13 cellular contexts compared by ENCODE assay signal in the genomic region with DNA sequence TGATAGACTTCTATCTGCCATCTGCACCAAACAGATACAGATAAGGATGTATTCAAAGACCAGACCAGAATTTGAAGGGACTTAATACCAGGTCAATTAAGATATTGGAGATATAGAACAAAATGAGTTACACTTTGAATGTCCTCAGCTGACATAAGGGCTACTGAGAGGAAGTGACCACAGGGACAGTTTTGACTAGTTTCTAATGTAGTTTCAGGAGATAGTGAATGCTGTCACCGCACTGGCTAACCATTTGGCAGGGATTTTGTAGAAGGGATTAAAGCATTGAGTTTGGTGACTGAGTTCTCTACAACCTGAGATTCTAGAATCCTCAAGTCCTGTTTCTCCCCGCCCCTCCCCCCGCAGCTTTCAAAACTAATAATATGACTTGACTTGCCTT. TPM values are rescaled to one million over a fixed set of nuclear protein-coding genes. Genes with fewer than 3 reads are reported as not detected.
DNase-seq lines count a peak whose midpoint lies in the region; ATAC-seq and TF ChIP-seq lines count a peak whose summit lies in the region.
"Had no signal": no experiment of that assay in that cellular context is flagged by ENCODE, and none has a peak within 500 bp of the region (broad histone marks: within the 10 kb centered on the region; RNA-seq: fewer than 3 reads in every experiment).

No MANE protein-coding gene starts in this region.

- H3K4me1 Mint-ChIP-seq in activated naive CD4-positive, alpha-beta T cell treated with anti-CD3 and anti-CD28 coated beads for 36 hours (ENCODE audit: low read depth) = peaks cover 6% of the 10 kb centered on the region
- H3K4me1 Mint-ChIP-seq in brain = no peaks in the 10 kb centered on the region

- H3K27me3 Mint-ChIP-seq in activated naive CD4-positive, alpha-beta T cell treated with anti-CD3 and anti-CD28 coated beads for 36 hours (ENCODE audit: low read depth) = no peaks in the 10 kb centered on the region
- H3K27me3 Mint-ChIP-seq in brain = no peaks in the 10 kb centered on the region
- H3K27me3 Mint-ChIP-seq: activated CD4-positive, alpha-beta T cell treated with anti-CD3 and anti-CD28 coated beads, Interleukin-2, amount 10 ng/mL, durations not matched to agents 7 days and 5 days had no signal

- intact Hi-C loops in activated naive CD4-positive, alpha-beta T cell treated with anti-CD3 and anti-CD28 coated beads for 36 hours (cut with micrococcal nuclease) = no loop called here

- peak; percentile 55 for ATAC-seq in HG03196 (IDR thresholded peaks at IDR 0.05; ENCODE audit: unreplicated experiment)
- ATAC-seq in stimulated activated naive CD8-positive, alpha-beta T cell treated with anti-CD3 and anti-CD28 coated beads, Interleukin-15, Interleukin-2, amounts not matched to agents 100 U/mL and 50 U/mL, for 24 hours = peak; percentile 14

- no peak for DNase-seq in activated naive CD4-positive, alpha-beta T cell treated with anti-CD3 and anti-CD28 coated beads for 36 hours
- DNase-seq in activated naive CD4-positive, alpha-beta T cell treated with anti-CD3 and anti-CD28 coated beads, Interleukin-2, amount 50 U/mL, for 16 hours = no peak
- DNase-seq in stimulated activated naive CD8-positive, alpha-beta T cell treated with anti-CD3 and anti-CD28 coated beads, Interleukin-15, Interleukin-2, amounts not matched to agents 100 U/mL and 50 U/mL, for 24 hours = no peak
- DNase-seq in NCI-H446 treated with DMSO at 0.1 percent for 48 hours (lab: John Stamatoyannopoulos, UW) = no peak
- no peak for DNase-seq in NCI-H524 treated with DMSO at 0.1 percent for 48 hours (lab: John Stamatoyannopoulos, UW)
- no peak for DNase-seq in NCI-H2171 treated with DMSO at 0.1 percent for 48 hours (lab: John Stamatoyannopoulos, UW)
- DNase-seq: activated CD4-positive, alpha-beta T cell treated with anti-CD3 and anti-CD28 coated beads, Interleukin-2, amount 10 ng/mL, durations not matched to agents 7 days and 5 days; cortex of kidney; PC-9; posterior cingulate gyrus; T-helper 1 cell had no signal

- H3K36me3 Mint-ChIP-seq in activated naive CD4-positive, alpha-beta T cell treated with anti-CD3 and anti-CD28 coated beads for 36 hours (ENCODE audit: low read depth) = peaks cover 39% of the 10 kb centered on the region
- peaks cover 74% of the 10 kb centered on the region for H3K36me3 Mint-ChIP-seq in brain

- CTCF ChIA-PET in activated naive CD4-positive, alpha-beta T cell treated with anti-CD3 and anti-CD28 coated beads for 36 hours (lab: Charles Lee) = interaction anchor here (1.3 to 4.4 kb wide), 2 partner anchors 10 kb away, joined by 3 to 19 read pairs; no protein-coding TSS in a partner anchor

- H3K4me3 Mint-ChIP-seq in activated naive CD4-positive, alpha-beta T cell treated with anti-CD3 and anti-CD28 coated beads for 36 hours = no peak overlapping the region
- no peak overlapping the region for H3K4me3 Mint-ChIP-seq in brain
- H3K4me3 Mint-ChIP-seq: activated CD4-positive, alpha-beta T cell treated with anti-CD3 and anti-CD28 coated beads, Interleukin-2, amount 10 ng/mL, durations not matched to agents 7 days and 5 days had no signal

- H3K9me3 Mint-ChIP-seq in activated naive CD4-positive, alpha-beta T cell treated with anti-CD3 and anti-CD28 coated beads for 36 hours = no peaks in the 10 kb centered on the region
- no peaks in the 10 kb centered on the region for H3K9me3 Mint-ChIP-seq in brain
- H3K9me3 Mint-ChIP-seq: activated CD4-positive, alpha-beta T cell treated with anti-CD3 and anti-CD28 coated beads, Interleukin-2, amount 10 ng/mL, durations not matched to agents 7 days and 5 days had no signal

- TF ChIP-seq CTCF in brain (conservative IDR thresholded peaks at IDR 0.05) = no peak

- H3K27ac Mint-ChIP-seq in activated naive CD4-positive, alpha-beta T cell treated with anti-CD3 and anti-CD28 coated beads for 36 hours = peak overlapping the region; percentile 1
- peak overlapping the region in 3 of 5 experiments; percentile 5 to 74 (median 47) for H3K27ac Mint-ChIP-seq in brain

RNA-seq across cellular contexts. Expression of a gene that starts 22.7 kb away (rescaled TPM):
- 10 to 100 TPM; 58.1 to 61.6 TPM for total RNA-seq in activated naive CD4-positive, alpha-beta T cell treated with anti-CD3 and anti-CD28 coated beads for 36 hours
- 16.5 TPM for polyA plus RNA-seq in brain (ENCODE audit: insufficient read depth, low read depth, low replicate concordance)
